8 cellular contexts compared by ENCODE assay signal in the genomic region with DNA sequence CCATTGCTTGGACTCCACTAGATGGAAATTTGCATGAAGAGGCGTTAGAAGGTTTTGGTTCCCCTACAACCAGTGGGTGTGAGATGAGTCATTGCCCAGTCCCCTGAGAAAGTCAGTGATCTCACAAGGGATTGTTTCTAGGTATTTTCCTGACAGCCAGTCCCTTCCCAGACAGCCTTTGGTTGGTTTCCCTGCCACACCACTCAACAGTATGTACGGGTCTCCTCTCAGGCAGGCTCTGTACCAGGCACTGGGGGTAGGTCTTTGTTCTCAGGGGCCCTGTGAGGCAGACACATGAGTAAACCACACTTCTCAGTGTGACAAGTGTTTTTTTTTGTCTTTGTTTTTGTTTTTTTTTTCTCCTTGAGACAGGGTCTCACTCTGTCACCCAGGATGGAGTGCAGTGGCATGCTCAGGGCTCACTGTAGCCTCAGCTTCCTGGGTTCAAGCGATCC. TPM values are rescaled to one million over a fixed set of nuclear protein-coding genes. Genes with fewer than 3 reads are reported as not detected.
A peak's percentile ranks its signal among the peaks of the same experiment; 100 is the strongest.
DNase-seq lines count a peak whose midpoint lies in the region; ATAC-seq, FAIRE-seq and TF ChIP-seq lines count a peak whose summit lies in the region.

No MANE protein-coding gene starts in this region.

- POLR2A ChIA-PET in endothelial cell of umbilical vein (lab: Charles Lee): no interaction called here

- peak; percentile 62 for ATAC-seq in GM18508 (IDR thresholded peaks at IDR 0.05; ENCODE audit: insufficient read depth, unreplicated experiment)
- peak; percentile 62 for ATAC-seq in GM21825 (IDR thresholded peaks at IDR 0.05; ENCODE audit: unreplicated experiment)
- no peak for ATAC-seq in pancreas

- dilution Hi-C loops in endothelial cell of umbilical vein (cut with MboI; ENCODE audit: extremely low pct_ligation_motif_present, low sequenced_read_pairs): no loop called here

- H3K4me3 ChIP-seq in MG63 (no peak overlapping the region), endothelial cell of umbilical vein (replicated peaks in 1 of 3; ENCODE audit: insufficient read depth in 1 of 3, low read depth in 1 of 3, low read length in 3 of 3) (no peak overlapping the region), pancreas (no peak overlapping the region)

- H3K4me2 ChIP-seq in endothelial cell of umbilical vein (ENCODE audit: insufficient read depth, low read length): no peak overlapping the region

- H4K20me1 ChIP-seq in endothelial cell of umbilical vein (replicated peaks; ENCODE audit: control insufficient read depth, extremely low read depth, insufficient read depth, low read length): no peaks in the 10 kb centered on the region

- no peaks in the 10 kb centered on the region for H3K79me2 ChIP-seq in endothelial cell of umbilical vein (ENCODE audit: control insufficient read depth, insufficient read depth, low read length)

- H3K4me1 ChIP-seq in endothelial cell of umbilical vein (ENCODE audit: control insufficient read depth, extremely low read depth, insufficient read depth, low read length): peaks cover 19% of the 10 kb centered on the region
- no peaks in the 10 kb centered on the region for H3K4me1 ChIP-seq in pancreas

- DNase-seq in MG63: peak; percentile 44
- DNase-seq in endothelial cell of umbilical vein (ENCODE audit: low read depth, low spot score): no peak
- no peak for DNase-seq in G401 (ENCODE audit: low spot score)
- DNase-seq in NCI-H1694 (lab: John Stamatoyannopoulos, UW): no peak
- no peak for DNase-seq in pancreas
- no peak for DNase-seq in NCI-H524 treated with DMSO at 0.1 percent for 48 hours (lab: John Stamatoyannopoulos, UW)

- H3K27ac ChIP-seq in endothelial cell of umbilical vein (ENCODE audit: insufficient read depth, low read depth, low read length) (no peak overlapping the region), pancreas (no peak overlapping the region)

- H3K9me1 ChIP-seq in endothelial cell of umbilical vein (replicated peaks; ENCODE audit: control insufficient read depth, extremely low read depth, insufficient read depth, low read length): no peaks in the 10 kb centered on the region

- CTCF ChIA-PET in endothelial cell of umbilical vein (lab: Charles Lee): interaction anchor here (0.7 kb wide), 1 partner anchor 26 kb away, joined by 3 read pairs; no protein-coding TSS in a partner anchor

- no TSS peak for BruUV-seq in endothelial cell of umbilical vein (replicated peaks; lab: Mats Ljungman, UMichigan)

- FAIRE-seq in endothelial cell of umbilical vein (lab: Jason Lieb, UNC): peak; percentile 55
- no peak for FAIRE-seq in pancreas (lab: Jason Lieb, UNC)

- H3K9ac ChIP-seq in endothelial cell of umbilical vein (replicated peaks; ENCODE audit: extremely low read depth, insufficient read depth, low read length): no peak overlapping the region

- H3K27me3 ChIP-seq in MG63 (peaks cover 29% of the 10 kb centered on the region), endothelial cell of umbilical vein (ENCODE audit: control insufficient read depth in 2 of 2, insufficient read depth in 2 of 2, low read length in 2 of 2) (no peaks in the 10 kb centered on the region), pancreas (no peaks in the 10 kb centered on the region)

- H3K9me3 ChIP-seq in MG63 (no peaks in the 10 kb centered on the region), endothelial cell of umbilical vein (replicated peaks; ENCODE audit: control insufficient read depth, insufficient read depth, low read length) (no peaks in the 10 kb centered on the region), pancreas (no peaks in the 10 kb centered on the region)

- no peak for TF ChIP-seq CTCF in endothelial cell of umbilical vein (IDR thresholded peaks at IDR 0.05; ENCODE audit: extremely low read depth in 1 of 2, insufficient read depth in 1 of 2, low read depth in 1 of 2, low read length in 2 of 2)
- no peak for TF ChIP-seq CTCF in pancreas (IDR thresholded peaks at IDR 0.05)

- 88 to 89% methylated on average over 3 of the region's 3 CpGs for WGBS in pancreas, 2 donors

- H3K36me3 ChIP-seq in MG63: no peaks in the 10 kb centered on the region
- H3K36me3 ChIP-seq in endothelial cell of umbilical vein (ENCODE audit: control insufficient read depth in 2 of 2, extremely low read depth in 1 of 2, insufficient read depth in 2 of 2, low read length in 2 of 2): no peaks in the 10 kb centered on the region
- H3K36me3 ChIP-seq in pancreas: no peaks in the 10 kb centered on the region

- no peak for TF ChIP-seq POLR2A in endothelial cell of umbilical vein (IDR thresholded peaks at IDR 0.05; ENCODE audit: low read depth, low read length)

- intact Hi-C loops in endothelial cell of umbilical vein (cut with micrococcal nuclease) (no loop called here), pancreas (cut with DNase I) (no loop called here)

- in situ Hi-C loops in G401 (cut with HindIII; ENCODE audit: low sequenced_read_pairs): no loop called here

- no peak overlapping the region for H2AFZ ChIP-seq in endothelial cell of umbilical vein (ENCODE audit: low read depth, low read length)

TF ChIP-seq in endothelial cell of umbilical vein, 7 proteins besides CTCF, POLR2A, EP300 and RAD21:
- TF ChIP-seq GATA2 (IDR thresholded peaks at IDR 0.05; ENCODE audit: insufficient read depth, insufficient read length, low read depth, low read length) (no peak), MYC (IDR thresholded peaks at IDR 0.05; ENCODE audit: low read depth, low read length) (no peak), POLR2AphosphoS5 (IDR thresholded peaks at IDR 0.05; ENCODE audit: insufficient read depth, low read depth, low read length) (no peak), JUN (IDR thresholded peaks at IDR 0.05; ENCODE audit: borderline replicate concordance, insufficient read depth, insufficient read length, low read depth) (no peak), EZH2 (IDR thresholded peaks at IDR 0.05; ENCODE audit: borderline replicate concordance, low read depth, low read length, severe bottlenecking) (no peak), FOS (IDR thresholded peaks at IDR 0.05; ENCODE audit: borderline replicate concordance, insufficient read depth, low read length) (no peak)
- TF ChIP-seq, protein P1, sequence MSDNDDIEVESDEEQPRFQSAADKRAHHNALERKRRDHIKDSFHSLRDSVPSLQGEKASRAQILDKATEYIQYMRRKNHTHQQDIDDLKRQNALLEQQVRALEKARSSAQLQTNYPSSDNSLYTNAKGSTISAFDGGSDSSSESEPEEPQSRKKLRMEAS (IDR thresholded peaks at IDR 0.05; ENCODE audit: insufficient read depth, insufficient read length): no peak

RNA-seq across cellular contexts. Expression of a gene that starts 4.0 kb away (rescaled TPM):
- 0.53 TPM in 1 of 2 replicates, not detected in the other for total RNA-seq in MG63 (2014; rRNA removed; shearing (Covaris generic); ENCODE audit: low replicate concordance)
- total RNA-seq in endothelial cell of umbilical vein (3.7 and 8.0 TPM in 2 replicates), pancreas (1 to 10 TPM; 1.7 to 4.4 (median 2.5) TPM)
- polyA plus RNA-seq in endothelial cell of umbilical vein (0.94 and 1.0 TPM in 2 replicates), pancreas (1 to 10 TPM in 1 of 2 donors, under 1 TPM in 1; 0.96 to 1.0 TPM)
- 0.80 and 1.0 TPM in 2 replicates for polyA plus RNA-seq in endothelial cell of umbilical vein (2011; cell fraction: cytosol; rRNA removed)
- polyA plus RNA-seq in endothelial cell of umbilical vein (2011; cell fraction: nucleus; rRNA removed): 0.47 and 0.50 TPM in 2 replicates
- polyA plus RNA-seq in endothelial cell of umbilical vein (2012): 7.1 and 10.7 TPM in 2 replicates
- 0.62 and 1.1 TPM in 2 replicates for polyA minus RNA-seq in endothelial cell of umbilical vein
- not detected for polyA minus RNA-seq in endothelial cell of umbilical vein (2011; cell fraction: cytosol; rRNA and poly(A)+ RNA removed)
- polyA minus RNA-seq in endothelial cell of umbilical vein (2011; cell fraction: nucleus; rRNA and poly(A)+ RNA removed): 0.24 and 0.43 TPM in 2 replicates
- not detected in 2 replicates for total RNA-seq in G401 (2014; rRNA removed; shearing (Covaris generic))

RNA-seq across cellular contexts. Expression of a gene that starts 59.3 kb away (rescaled TPM):
- 19.8 and 37.4 TPM in 2 replicates for total RNA-seq in MG63 (2014; rRNA removed; shearing (Covaris generic); ENCODE audit: low replicate concordance)
- total RNA-seq in endothelial cell of umbilical vein (19.7 and 22.7 TPM in 2 replicates), pancreas (10 to 100 TPM; 25.3 to 57.0 (median 39.0) TPM)
- polyA plus RNA-seq in endothelial cell of umbilical vein (7.5 and 9.2 TPM in 2 replicates), pancreas (10 to 100 TPM; 40.5 to 81.9 TPM)
- polyA plus RNA-seq in endothelial cell of umbilical vein (2011; cell fraction: cytosol; rRNA removed): 10.6 and 11.5 TPM in 2 replicates
- polyA plus RNA-seq in endothelial cell of umbilical vein (2011; cell fraction: nucleus; rRNA removed): 25.1 and 30.4 TPM in 2 replicates
- polyA plus RNA-seq in endothelial cell of umbilical vein (2012): 17.0 and 17.4 TPM in 2 replicates
- polyA minus RNA-seq in endothelial cell of umbilical vein: 17.8 and 20.7 TPM in 2 replicates
- polyA minus RNA-seq in endothelial cell of umbilical vein (2011; cell fraction: cytosol; rRNA and poly(A)+ RNA removed): 12.1 TPM
- 17.5 and 29.3 TPM in 2 replicates for polyA minus RNA-seq in endothelial cell of umbilical vein (2011; cell fraction: nucleus; rRNA and poly(A)+ RNA removed)
- total RNA-seq in G401 (2014; rRNA removed; shearing (Covaris generic)): 29.5 and 34.4 TPM in 2 replicates

Comparison
In these comparisons a context has a peak if more than half of its experiments do, and no peak if none do; other contexts are left out.
1. ATAC-seq: peak in GM18508 (single experiment) and GM21825 (single experiment); none in pancreas (0 of 4).